ENCODE assay signal across 10 cellular contexts in the genomic region with DNA sequence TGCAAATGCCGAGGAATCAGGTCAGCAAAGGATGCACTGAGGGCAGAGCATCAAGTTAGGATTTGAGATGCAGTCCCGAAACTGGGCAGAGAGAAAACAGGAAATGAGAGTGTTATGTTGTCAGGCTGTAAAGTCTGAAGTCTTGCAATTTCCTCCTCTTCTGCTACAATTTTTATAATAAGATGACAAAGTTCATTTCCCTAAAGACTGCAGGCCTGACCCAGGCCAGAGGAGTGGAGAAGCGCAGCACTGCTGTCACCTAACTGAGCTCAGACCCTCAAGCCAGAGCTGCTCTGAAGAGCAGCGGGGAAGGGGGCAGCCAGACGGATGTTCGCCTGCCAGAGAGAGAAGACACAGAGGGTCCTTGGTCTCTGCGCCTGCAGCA. TPM values are rescaled to one million over a fixed set of nuclear protein-coding genes. Genes with fewer than 3 reads are reported as not detected.
DNase-seq lines count a peak whose midpoint lies in the region; ATAC-seq and TF ChIP-seq lines count a peak whose summit lies in the region.
"Had no signal": no experiment of that assay in that cellular context is flagged by ENCODE, and none has a peak within 500 bp of the region (broad histone marks: within the 10 kb centered on the region; RNA-seq: fewer than 3 reads in every experiment).

No MANE protein-coding gene starts in this region.

- DNase-seq in activated CD4-positive, CD25-positive, alpha-beta regulatory T cell treated with anti-CD3 and anti-CD28 coated beads, Interleukin-2, amount 50 U/mL, for 72 hours = no peak
- DNase-seq in spleen = peak; percentile 81
- DNase-seq in HuH-7 (ENCODE audit: low spot score) = no peak
- no peak for DNase-seq in NCI-H226
- DNase-seq in amniotic stem cell (lab: John Stamatoyannopoulos, UW) = no peak

- no peaks in the 10 kb centered on the region for H3K27me3 ChIP-seq in spleen (replicated peaks in 1 of 7)

- H3K9me3 Mint-ChIP-seq in T-helper 1 cell treated with Interleukin-12 subunit alpha and Interleukin-12 subunit beta and Interleukin-4 antibody, amounts not matched to agents 30 μg/mL and 1 μg/mL, for 36 hours = peaks cover 16% of the 10 kb centered on the region

- peaks cover 14% of the 10 kb centered on the region for H3K36me3 Mint-ChIP-seq in T-helper 1 cell treated with Interleukin-12 subunit alpha and Interleukin-12 subunit beta and Interleukin-4 antibody, amounts not matched to agents 30 μg/mL and 1 μg/mL, for 36 hours (ENCODE audit: low read depth)

- H3K4me1 ChIP-seq in spleen = peaks cover 6 to 46% (median 19%) of the 10 kb centered on the region in 6 donors

- no peaks in the 10 kb centered on the region for H3K36me3 ChIP-seq in spleen

- H3K4me3 ChIP-seq in spleen = peak overlapping the region in 3 of 8 donors; percentile 4 to 58 (median 17)

- H3K4me3 Mint-ChIP-seq in T-helper 1 cell treated with Interleukin-12 subunit alpha and Interleukin-12 subunit beta and Interleukin-4 antibody, amounts not matched to agents 30 μg/mL and 1 μg/mL, for 36 hours = peak overlapping the region; percentile 15

- peak in 2 of 3 donors; percentile 29 to 36 for TF ChIP-seq POLR2A in spleen (IDR thresholded peaks at IDR 0.05)

- peak overlapping the region; percentile 72 for H3K27ac Mint-ChIP-seq in T-helper 1 cell treated with Interleukin-12 subunit alpha and Interleukin-12 subunit beta and Interleukin-4 antibody, amounts not matched to agents 30 μg/mL and 1 μg/mL, for 36 hours

- peak; percentile 33 to 41 for ATAC-seq in activated CD4-positive, CD25-positive, alpha-beta regulatory T cell treated with anti-CD3 and anti-CD28 coated beads, Interleukin-2, amount 50 U/mL, for 24 hours
- ATAC-seq in HG02973 (IDR thresholded peaks at IDR 0.05; ENCODE audit: unreplicated experiment) = peak; percentile 95

- H3K4me1 Mint-ChIP-seq in T-helper 1 cell treated with Interleukin-12 subunit alpha and Interleukin-12 subunit beta and Interleukin-4 antibody, amounts not matched to agents 30 μg/mL and 1 μg/mL, for 36 hours (ENCODE audit: low read depth) = peaks cover 37% of the 10 kb centered on the region

- intact Hi-C loops in spleen (cut with DNase I; ENCODE audit: low total_unique reads) = no loop called here

- H3K27ac ChIP-seq in spleen = peak overlapping the region; percentile 74 to 96 (median 86)

- peak in 1 of 11 experiments; percentile 30 for TF ChIP-seq CTCF in spleen (IDR thresholded peaks at IDR 0.05 in 8 of 11, conservative IDR thresholded peaks at IDR 0.05 in 3 of 11)

- H3K9me3 ChIP-seq in spleen = peaks cover 0 to 6% (median 0%) of the 10 kb centered on the region in 8 donors

- 44 to 60% (median 56%) methylated on average over 7 of the region's 7 CpGs for WGBS in spleen, 5 donors

- H3K27me3 Mint-ChIP-seq in T-helper 1 cell treated with Interleukin-12 subunit alpha and Interleukin-12 subunit beta and Interleukin-4 antibody, amounts not matched to agents 30 μg/mL and 1 μg/mL, for 36 hours (ENCODE audit: low read depth) = no peaks in the 10 kb centered on the region

RNA-seq across cellular contexts. Expression of a gene that starts 12.5 kb away (rescaled TPM):
- total RNA-seq in spleen = 100 to 1,000 TPM; 141 to 316 (median 211) TPM
- polyA plus RNA-seq in spleen = 10 to 100 TPM; 30.3 to 65.8 (median 49.6) TPM
- total RNA-seq: bronchial epithelial cell, LHCN-M2 had no signal
